ENCODE assay signal across 11 cellular contexts in genomic region chr7:20158684-20159083, GRCh38. TPM values are rescaled to one million over a fixed set of nuclear protein-coding genes. Genes with fewer than 3 reads are reported as not detected.
DNase-seq lines count a peak whose midpoint lies in the region; ATAC-seq and TF ChIP-seq lines count a peak whose summit lies in the region.
"Had no signal": no experiment of that assay in that cellular context is flagged by ENCODE, and none has a peak within 500 bp of the region (broad histone marks: within the 10 kb centered on the region; RNA-seq: fewer than 3 reads in every experiment).

No MANE protein-coding gene starts in this region.

- H3K4me1 ChIP-seq in Loucy (ENCODE audit: insufficient read depth, low read length, poor library complexity, severe bottlenecking), result no peaks in the 10 kb centered on the region
- H3K4me1 ChIP-seq: upper lobe of left lung had no signal

- TF ChIP-seq CTCF in Loucy (conservative IDR thresholded peaks at IDR 0.05; ENCODE audit: low read length) (peak; percentile 50; the same call in 1 of the 2 replicates), epithelial cell of esophagus (IDR thresholded peaks at IDR 0.05; ENCODE audit: insufficient read depth, low read depth, low read length, missing control alignments) (peak; percentile 36), progenitor cell of endocrine pancreas (IDR thresholded peaks at IDR 0.05; ENCODE audit: unreplicated experiment) (no peak)

- no peaks in the 10 kb centered on the region for H4K20me1 ChIP-seq in Loucy (ENCODE audit: insufficient read depth, low read length, poor library complexity, severe bottlenecking)

- H3K9me2 ChIP-seq in Loucy (replicated peaks; ENCODE audit: low read depth, low read length), result no peaks in the 10 kb centered on the region

- no peaks in the 10 kb centered on the region for H3K36me3 ChIP-seq in Loucy (ENCODE audit: insufficient read depth, low read length)
- H3K36me3 ChIP-seq: upper lobe of left lung had no signal

- H3K4me1 Mint-ChIP-seq in progenitor cell of endocrine pancreas (ENCODE audit: low read depth), result peaks cover 13% of the 10 kb centered on the region
- H3K4me1 Mint-ChIP-seq: activated naive CD4-positive, alpha-beta T cell treated with anti-CD3 and anti-CD28 coated beads, Interleukin-2, amount 50 U/mL, for 24 hours had no signal

- H3K9ac ChIP-seq in Loucy (ENCODE audit: low read depth, low read length, poor library complexity, severe bottlenecking), result no peak overlapping the region

- no peak overlapping the region for H3K4me3 Mint-ChIP-seq in progenitor cell of endocrine pancreas (ENCODE audit: low read depth)
- H3K4me3 Mint-ChIP-seq: activated naive CD4-positive, alpha-beta T cell treated with anti-CD3 and anti-CD28 coated beads, Interleukin-2, amount 50 U/mL, for 24 hours had no signal

- ATAC-seq in GM18502 (IDR thresholded peaks at IDR 0.05; ENCODE audit: poor library complexity, unreplicated experiment) (peak; percentile 71), HG03045 (IDR thresholded peaks at IDR 0.05; ENCODE audit: unreplicated experiment) (no peak), HG02588 (IDR thresholded peaks at IDR 0.05; ENCODE audit: unreplicated experiment) (no peak)

- H3K27me3 Mint-ChIP-seq in progenitor cell of endocrine pancreas, result no peaks in the 10 kb centered on the region
- H3K27me3 Mint-ChIP-seq: activated naive CD4-positive, alpha-beta T cell treated with anti-CD3 and anti-CD28 coated beads, Interleukin-2, amount 50 U/mL, for 24 hours had no signal

- no peaks in the 10 kb centered on the region for H3K9me3 Mint-ChIP-seq in progenitor cell of endocrine pancreas (ENCODE audit: low read depth)

- peak overlapping the region; percentile 59 for H3K27ac Mint-ChIP-seq in progenitor cell of endocrine pancreas
- H3K27ac Mint-ChIP-seq: activated naive CD4-positive, alpha-beta T cell treated with anti-CD3 and anti-CD28 coated beads, Interleukin-2, amount 50 U/mL, for 24 hours had no signal

- no peaks in the 10 kb centered on the region for H3F3A ChIP-seq in Loucy (ENCODE audit: low read depth)

- no peak overlapping the region for H2AFZ ChIP-seq in Loucy (ENCODE audit: low read length)

- H3K79me2 ChIP-seq in Loucy (ENCODE audit: insufficient read depth, low read length), result no peaks in the 10 kb centered on the region

- DNase-seq in epithelial cell of esophagus (ENCODE audit: low read depth) (peak; percentile 29), progenitor cell of endocrine pancreas (ENCODE audit: low spot score, unreplicated experiment) (no peak), mesenteric fat pad (ENCODE audit: low spot score) (no peak), HuH-7.5 (ENCODE audit: low spot score) (no peak)
- DNase-seq: spleen, upper lobe of left lung had no signal

- H3K27me3 ChIP-seq in Loucy (ENCODE audit: insufficient read depth, low read length, poor library complexity, severe bottlenecking), result no peaks in the 10 kb centered on the region
- H3K27me3 ChIP-seq: spleen, upper lobe of left lung had no signal

- H3K4me3 ChIP-seq in Loucy (ENCODE audit: low read length, poor library complexity, severe bottlenecking) (no peak overlapping the region), epithelial cell of esophagus (ENCODE audit: low read length) (no peak overlapping the region)
- H3K4me3 ChIP-seq: spleen, upper lobe of left lung had no signal

- peaks cover 16% of the 10 kb centered on the region for H3K36me3 Mint-ChIP-seq in progenitor cell of endocrine pancreas (ENCODE audit: insufficient read depth)
- H3K36me3 Mint-ChIP-seq: activated naive CD4-positive, alpha-beta T cell treated with anti-CD3 and anti-CD28 coated beads, Interleukin-2, amount 50 U/mL, for 24 hours had no signal

- no peak overlapping the region for H3K4me2 ChIP-seq in Loucy (ENCODE audit: low read depth, low read length, poor library complexity, severe bottlenecking)

- no peaks in the 10 kb centered on the region for H3K9me3 ChIP-seq in Loucy (ENCODE audit: insufficient read depth, low read depth, low read length)
- H3K9me3 ChIP-seq: spleen, upper lobe of left lung had no signal

RNA-seq across cellular contexts. Expression of gene MACC1, which starts 58.5 kb away (rescaled TPM):
- total RNA-seq in progenitor cell of endocrine pancreas, result 16.1 and 21.3 TPM in 2 replicates
- 7.4 TPM for total RNA-seq in mesenteric fat pad
